ENCODE assay signal across 12 cellular contexts in the genomic region with DNA sequence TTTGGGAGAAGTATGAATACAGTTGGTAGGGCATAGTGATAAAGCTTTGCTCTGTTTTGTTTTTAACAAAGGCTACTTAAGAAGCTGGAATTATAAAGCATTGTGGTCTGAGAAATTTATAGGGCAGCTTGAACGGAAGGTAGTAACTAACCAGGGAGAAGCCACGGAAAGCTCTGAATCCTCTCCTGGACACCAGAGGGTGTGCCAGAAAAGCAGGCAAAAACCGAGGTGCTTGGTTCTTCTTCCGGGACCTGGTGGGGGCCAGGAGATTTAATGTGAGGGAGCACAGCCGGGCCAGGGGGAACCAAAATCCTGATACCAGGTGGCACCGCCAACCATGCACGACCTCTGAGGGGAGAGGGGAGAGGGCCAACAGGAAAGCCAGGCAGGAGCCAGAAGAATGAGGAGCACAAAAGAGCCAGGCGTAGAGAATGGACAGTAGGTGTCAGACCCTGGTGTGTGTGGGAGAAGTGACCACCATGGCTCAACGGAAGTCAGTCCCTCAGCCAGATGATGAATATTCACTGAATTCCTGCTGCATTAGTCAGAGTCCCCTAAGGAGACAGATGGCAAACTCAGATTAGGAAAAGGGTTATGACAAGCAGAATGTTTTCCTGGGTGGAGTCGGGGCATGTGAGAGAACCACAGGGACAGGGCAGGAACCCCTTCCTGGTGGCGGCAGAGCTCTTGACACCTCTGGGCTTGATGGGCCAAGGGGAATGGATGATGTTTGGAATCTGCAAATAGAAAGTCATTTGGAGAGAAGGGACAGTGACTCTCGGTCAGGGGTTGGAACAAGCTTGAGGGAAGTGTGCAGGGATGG.
DNase-seq lines count a peak whose midpoint lies in the region; ATAC-seq and TF ChIP-seq lines count a peak whose summit lies in the region.
"Had no signal": no experiment of that assay in that cellular context is flagged by ENCODE, and none has a peak within 500 bp of the region (broad histone marks: within the 10 kb centered on the region; RNA-seq: fewer than 3 reads in every experiment).

No MANE protein-coding gene starts in this region.

- WGBS in smooth muscle cell (ENCODE audit: low lambda C conversion rate), result 36% methylated on average over 12 of the region's 12 CpGs

- TF ChIP-seq CTCF in RWPE1 (conservative IDR thresholded peaks at IDR 0.05; ENCODE audit: low read depth) (no peak), smooth muscle cell (IDR thresholded peaks at IDR 0.05; ENCODE audit: borderline replicate concordance, insufficient read depth, poor library complexity, severe bottlenecking) (no peak), Peyer's patch (IDR thresholded peaks at IDR 0.05) (no peak)

- H3K36me3 Mint-ChIP-seq in T-cell, result peaks cover 11% of the 10 kb centered on the region
- H3K36me3 Mint-ChIP-seq: activated CD8-positive, alpha-beta memory T cell treated with anti-CD3 and anti-CD28 coated beads, Interleukin-2, amount 10 ng/mL, durations not matched to agents 7 days and 5 days had no signal

- H3K4me1 ChIP-seq in smooth muscle cell (ENCODE audit: low read depth) (peaks cover 12% of the 10 kb centered on the region), Peyer's patch (peaks cover 0 to 9% (median 0%) of the 10 kb centered on the region in 4 donors)

- ATAC-seq in T-cell (replicated peaks in 1 of 4), result no peak
- no peak for ATAC-seq in GM18517 (IDR thresholded peaks at IDR 0.05; ENCODE audit: unreplicated experiment)
- ATAC-seq: activated CD8-positive, alpha-beta memory T cell treated with anti-CD3 and anti-CD28 coated beads, Interleukin-2, amount 10 ng/mL, durations not matched to agents 7 days and 5 days; GM12878 had no signal

- H3K4me2 ChIP-seq in smooth muscle cell, result peak overlapping the region; percentile 82
- H3K4me2 ChIP-seq: PC-9 had no signal

- DNase-seq in NCI-H524 (lab: John Stamatoyannopoulos, UW) (peak; percentile 43 to 67), NCI-H524 treated with DMSO at 0.1 percent for 48 hours (lab: John Stamatoyannopoulos, UW) (no peak), RWPE1 (ENCODE audit: low spot score) (peak; percentile 57), glomerular endothelial cell (ENCODE audit: extremely low read depth, low read depth, low spot score) (peak; percentile 4), smooth muscle cell (lab: John Stamatoyannopoulos, UW; ENCODE audit: unreplicated experiment) (no peak), T-cell (no peak), Peyer's patch (no peak)
- DNase-seq: activated CD8-positive, alpha-beta memory T cell treated with anti-CD3 and anti-CD28 coated beads, Interleukin-2, amount 10 ng/mL, durations not matched to agents 7 days and 5 days; IMR-90 had no signal

- H3K4me3 ChIP-seq in smooth muscle cell (no peak overlapping the region), Peyer's patch (no peak overlapping the region)
- H3K4me3 ChIP-seq: GM12878, PC-9 had no signal

- no peak overlapping the region for H3K4me3 Mint-ChIP-seq in T-cell
- H3K4me3 Mint-ChIP-seq: activated CD8-positive, alpha-beta memory T cell treated with anti-CD3 and anti-CD28 coated beads, Interleukin-2, amount 10 ng/mL, durations not matched to agents 7 days and 5 days had no signal

- peak overlapping the region; percentile 51 for H3K9ac ChIP-seq in smooth muscle cell (ENCODE audit: low read depth)

- H3K9me3 ChIP-seq in smooth muscle cell (replicated peaks; ENCODE audit: low read depth), result no peaks in the 10 kb centered on the region
- no peaks in the 10 kb centered on the region for H3K9me3 ChIP-seq in Peyer's patch

- no peaks in the 10 kb centered on the region for H4K20me1 ChIP-seq in smooth muscle cell (ENCODE audit: low read depth)

- H3K4me1 Mint-ChIP-seq in T-cell, result no peaks in the 10 kb centered on the region
- H3K4me1 Mint-ChIP-seq: activated CD8-positive, alpha-beta memory T cell treated with anti-CD3 and anti-CD28 coated beads, Interleukin-2, amount 10 ng/mL, durations not matched to agents 7 days and 5 days had no signal

- no peak overlapping the region for H3K27ac Mint-ChIP-seq in T-cell
- H3K27ac Mint-ChIP-seq: activated CD8-positive, alpha-beta memory T cell treated with anti-CD3 and anti-CD28 coated beads, Interleukin-2, amount 10 ng/mL, durations not matched to agents 7 days and 5 days had no signal

- H3K27ac ChIP-seq in RWPE1 (no peak overlapping the region), smooth muscle cell (ENCODE audit: low read depth) (peak overlapping the region; percentile 92), Peyer's patch (no peak overlapping the region)
- H3K27ac ChIP-seq: PC-9 had no signal

- H3K27me3 Mint-ChIP-seq in T-cell, result peaks cover 3 to 5% of the 10 kb centered on the region in 2 donors

- H3K27me3 ChIP-seq in smooth muscle cell (ENCODE audit: low read depth) (no peaks in the 10 kb centered on the region), Peyer's patch (no peaks in the 10 kb centered on the region)

- no peaks in the 10 kb centered on the region for H3K79me2 ChIP-seq in smooth muscle cell (ENCODE audit: low read depth)

- CTCF ChIA-PET in RWPE1 (lab: Yijun Ruan, JAX), result interaction anchor here (0.6 to 0.8 kb wide), 3 partner anchors 12 to 1265 kb away, joined by 3 read pairs; no protein-coding TSS in a partner anchor
- CTCF ChIA-PET in T-cell (lab: Charles Lee), result interaction anchor here in 1 of 2 donors (0.6 kb wide), 1 partner anchor 35 kb away, joined by 3 read pairs; no protein-coding TSS in a partner anchor

- no peak overlapping the region for H2AFZ ChIP-seq in smooth muscle cell (ENCODE audit: low read depth)
- H2AFZ ChIP-seq: PC-9 had no signal

- POLR2A ChIA-PET in RWPE1 (lab: Yijun Ruan, JAX; ENCODE audit: low non-redundant PET) (no interaction called here), T-cell (lab: Charles Lee) (interaction anchor here in 1 of 2 donors (0.6 kb wide), 1 partner anchor 838 kb away, joined by 5 read pairs; no protein-coding TSS in a partner anchor)

- no peaks in the 10 kb centered on the region for H3K9me3 Mint-ChIP-seq in T-cell

- H3F3A ChIP-seq in smooth muscle cell (ENCODE audit: low read depth), result peaks cover 28% of the 10 kb centered on the region

- H3K36me3 ChIP-seq in smooth muscle cell (ENCODE audit: low read depth) (no peaks in the 10 kb centered on the region), Peyer's patch (no peaks in the 10 kb centered on the region)

- TF ChIP-seq POLR2A in Peyer's patch (IDR thresholded peaks at IDR 0.05), result no peak

Comparison
In these comparisons a context has a peak if more than half of its experiments do, and no peak if none do; other contexts are left out.
1. DNase-seq: peak in NCI-H524 (2 of 2), RWPE1 (single experiment) and glomerular endothelial cell (single experiment); none in NCI-H524 treated with DMSO at 0.1 percent for 48 hours (single experiment), smooth muscle cell (single experiment), T-cell (0 of 34) and Peyer's patch (0 of 3).